ENCODE assay signal across 30 cellular contexts in genomic region chr18:78643981-78644380, GRCh38.
"Had no signal": no experiment of that assay in that cellular context is flagged by ENCODE, and none has a peak within 500 bp of the region (broad histone marks: within the 10 kb centered on the region; RNA-seq: fewer than 3 reads in every experiment).

No MANE protein-coding gene starts in this region.

- H3K9me3 Mint-ChIP-seq: activated CD4-positive, alpha-beta memory T cell treated with anti-CD3 and anti-CD28 coated beads for 36 hours; activated CD4-positive, alpha-beta T cell treated with anti-CD3 and anti-CD28 coated beads, Interleukin-2, amount 10 ng/mL, durations not matched to agents 24 days and 14 days; activated naive CD4-positive, alpha-beta T cell treated with anti-CD3 and anti-CD28 coated beads, Interleukin-2, amount 50 U/mL, for 72 hours; activated naive CD8-positive, alpha-beta T cell treated with anti-CD3 and anti-CD28 coated beads, Interleukin-2, amount 10 ng/mL, durations not matched to agents 7 days and 5 days; activated T-cell treated with anti-CD3 and anti-CD28 coated beads, Interleukin-2, amount 50 U/mL, for 4 hours; activated T-helper 17 cell treated with anti-CD3 and anti-CD28 coated beads, Interleukin-2, amount 50 U/mL, for 72 hours; dendritic cell treated with granulocyte-macrophage colony-stimulating factor and Interleukin-4, amounts not matched to agents 40 ng/mL and 50 ng/mL, for 4 days; endodermal cell had no signal

- ATAC-seq: activated CD4-positive, alpha-beta T cell treated with anti-CD3 and anti-CD28 coated beads for 36 hours; activated CD8-positive, alpha-beta memory T cell treated with anti-CD3 and anti-CD28 coated beads, Interleukin-2, amount 10 ng/mL, durations not matched to agents 7 days and 5 days; activated CD8-positive, alpha-beta T cell treated with anti-CD3 and anti-CD28 coated beads, Interleukin-2, amount 10 ng/mL, durations not matched to agents 7 days and 5 days; activated naive CD4-positive, alpha-beta T cell treated with anti-CD3 and anti-CD28 coated beads, Interleukin-2, amount 50 U/mL, for 72 hours; activated T-cell treated with anti-CD3 and anti-CD28 coated beads, Interleukin-2, amount 50 U/mL, for 4 hours; activated T-helper 17 cell treated with anti-CD3 and anti-CD28 coated beads, Interleukin-2, amount 50 U/mL, for 72 hours; foreskin keratinocyte; gastrocnemius medialis; heart right ventricle had no signal

- DNase-seq: activated CD4-positive, alpha-beta memory T cell treated with anti-CD3 and anti-CD28 coated beads for 36 hours; activated CD4-positive, alpha-beta T cell treated with anti-CD3 and anti-CD28 coated beads for 36 hours; activated CD4-positive, alpha-beta T cell treated with anti-CD3 and anti-CD28 coated beads, Interleukin-2, amount 10 ng/mL, durations not matched to agents 24 days and 14 days; activated CD4-positive, CD25-positive, alpha-beta regulatory T cell; activated CD4-positive, CD25-positive, alpha-beta regulatory T cell treated with anti-CD3 and anti-CD28 coated beads, Interleukin-2, amount 50 U/mL, for 72 hours; activated CD8-positive, alpha-beta memory T cell treated with anti-CD3 and anti-CD28 coated beads, Interleukin-2, amount 10 ng/mL, durations not matched to agents 7 days and 5 days; activated CD8-positive, alpha-beta memory T cell treated with anti-CD3 and anti-CD28 coated beads, Interleukin-2, amount 50 U/mL, for 4 hours; activated CD8-positive, alpha-beta T cell treated with anti-CD3 and anti-CD28 coated beads, Interleukin-2, amount 10 ng/mL, durations not matched to agents 7 days and 5 days; activated effector memory CD4-positive, alpha-beta T cell treated with Interleukin-2 at 50 U/mL for 16 hours; activated gamma-delta T cell treated with Interleukin-2 at 50 U/mL for 16 hours; activated naive CD4-positive, alpha-beta T cell treated with Interleukin-2 at 50 U/mL for 16 hours; activated naive CD8-positive, alpha-beta T cell treated with anti-CD3 and anti-CD28 coated beads, Interleukin-2, amount 10 ng/mL, durations not matched to agents 7 days and 5 days; activated T-cell treated with anti-CD3 and anti-CD28 coated beads, Interleukin-2, amount 50 U/mL, for 4 hours; central memory CD4-positive, alpha-beta T cell; effector memory CD4-positive, alpha-beta T cell; endodermal cell; foreskin keratinocyte; gastrocnemius medialis; heart right ventricle; T-helper 2 cell had no signal

- H3K36me3 ChIP-seq: ascending aorta, breast epithelium, cardiac muscle cell, esophagus muscularis mucosa, gastrocnemius medialis, heart right ventricle had no signal

- H3K4me3 Mint-ChIP-seq: activated CD4-positive, alpha-beta memory T cell treated with anti-CD3 and anti-CD28 coated beads for 36 hours; activated CD4-positive, alpha-beta T cell treated with anti-CD3 and anti-CD28 coated beads for 36 hours; activated CD4-positive, alpha-beta T cell treated with anti-CD3 and anti-CD28 coated beads, Interleukin-2, amount 10 ng/mL, durations not matched to agents 24 days and 14 days; activated CD8-positive, alpha-beta memory T cell treated with anti-CD3 and anti-CD28 coated beads, Interleukin-2, amount 10 ng/mL, durations not matched to agents 7 days and 5 days; activated CD8-positive, alpha-beta T cell treated with anti-CD3 and anti-CD28 coated beads, Interleukin-2, amount 10 ng/mL, durations not matched to agents 7 days and 5 days; activated naive CD8-positive, alpha-beta T cell treated with anti-CD3 and anti-CD28 coated beads, Interleukin-2, amount 10 ng/mL, durations not matched to agents 7 days and 5 days; activated T-cell treated with anti-CD3 and anti-CD28 coated beads, Interleukin-2, amount 50 U/mL, for 4 hours; activated T-helper 17 cell treated with anti-CD3 and anti-CD28 coated beads, Interleukin-2, amount 50 U/mL, for 72 hours; brain; dendritic cell treated with granulocyte-macrophage colony-stimulating factor and Interleukin-4, amounts not matched to agents 40 ng/mL and 50 ng/mL, for 4 days; endodermal cell had no signal

- H3K27ac ChIP-seq: ascending aorta, breast epithelium, cardiac muscle cell, coronary artery, dorsolateral prefrontal cortex, esophagus muscularis mucosa, foreskin keratinocyte, gastrocnemius medialis had no signal

- H3K27ac Mint-ChIP-seq: activated CD4-positive, alpha-beta memory T cell treated with anti-CD3 and anti-CD28 coated beads for 36 hours; activated CD4-positive, alpha-beta T cell treated with anti-CD3 and anti-CD28 coated beads for 36 hours; activated CD4-positive, alpha-beta T cell treated with anti-CD3 and anti-CD28 coated beads, Interleukin-2, amount 10 ng/mL, durations not matched to agents 24 days and 14 days; activated CD8-positive, alpha-beta memory T cell treated with anti-CD3 and anti-CD28 coated beads, Interleukin-2, amount 10 ng/mL, durations not matched to agents 7 days and 5 days; activated CD8-positive, alpha-beta T cell treated with anti-CD3 and anti-CD28 coated beads, Interleukin-2, amount 10 ng/mL, durations not matched to agents 7 days and 5 days; activated naive CD4-positive, alpha-beta T cell treated with anti-CD3 and anti-CD28 coated beads, Interleukin-2, amount 50 U/mL, for 72 hours; activated naive CD8-positive, alpha-beta T cell treated with anti-CD3 and anti-CD28 coated beads, Interleukin-2, amount 10 ng/mL, durations not matched to agents 7 days and 5 days; activated T-helper 17 cell treated with anti-CD3 and anti-CD28 coated beads, Interleukin-2, amount 50 U/mL, for 72 hours; brain; dendritic cell treated with granulocyte-macrophage colony-stimulating factor and Interleukin-4, amounts not matched to agents 40 ng/mL and 50 ng/mL, for 4 days; endodermal cell had no signal

- H3K4me3 ChIP-seq: ascending aorta, breast epithelium, cardiac muscle cell, coronary artery, dorsolateral prefrontal cortex, esophagus muscularis mucosa, gastrocnemius medialis, heart right ventricle had no signal

- H3K4me1 ChIP-seq: ascending aorta, breast epithelium, foreskin keratinocyte, gastrocnemius medialis had no signal

- H3K27me3 ChIP-seq: ascending aorta, cardiac muscle cell, esophagus muscularis mucosa, foreskin keratinocyte had no signal

- H3K4me1 Mint-ChIP-seq: activated CD4-positive, alpha-beta T cell treated with anti-CD3 and anti-CD28 coated beads, Interleukin-2, amount 10 ng/mL, durations not matched to agents 24 days and 14 days; activated CD8-positive, alpha-beta memory T cell treated with anti-CD3 and anti-CD28 coated beads, Interleukin-2, amount 10 ng/mL, durations not matched to agents 7 days and 5 days; activated T-helper 17 cell treated with anti-CD3 and anti-CD28 coated beads, Interleukin-2, amount 50 U/mL, for 72 hours had no signal

- H3K9me3 ChIP-seq: ascending aorta, breast epithelium, esophagus muscularis mucosa, gastrocnemius medialis, heart right ventricle had no signal

- H3K27me3 Mint-ChIP-seq: activated CD4-positive, alpha-beta memory T cell treated with anti-CD3 and anti-CD28 coated beads for 36 hours; activated CD4-positive, alpha-beta T cell treated with anti-CD3 and anti-CD28 coated beads, Interleukin-2, amount 10 ng/mL, durations not matched to agents 24 days and 14 days; brain had no signal
